9 cellular contexts compared by ENCODE assay signal in the genomic region with DNA sequence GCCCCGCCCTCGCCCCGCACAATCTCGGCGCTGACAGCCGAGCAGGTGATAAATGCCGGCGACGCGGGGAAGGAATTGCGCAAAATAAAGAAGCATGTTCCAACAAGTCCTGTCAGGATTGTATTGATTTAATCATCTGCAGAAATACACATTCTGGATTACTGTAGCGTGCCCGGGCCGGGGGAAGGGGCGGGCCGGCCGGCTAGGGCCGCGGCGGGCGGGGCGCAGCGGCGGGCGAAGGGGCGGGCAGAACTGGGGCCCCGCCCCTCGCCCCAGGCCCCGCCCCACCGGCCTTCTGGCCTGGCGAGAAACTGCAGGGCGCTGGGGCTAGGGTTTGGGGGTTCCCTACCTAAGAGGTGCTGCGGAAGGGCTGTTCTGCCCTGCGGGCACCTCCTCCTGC.
DNase-seq lines count a peak whose midpoint lies in the region; ATAC-seq and TF ChIP-seq lines count a peak whose summit lies in the region.
"Had no signal": no experiment of that assay in that cellular context is flagged by ENCODE, and none has a peak within 500 bp of the region (broad histone marks: within the 10 kb centered on the region; RNA-seq: fewer than 3 reads in every experiment).

No MANE protein-coding gene starts in this region.

- no peak overlapping the region for H3K4me3 Mint-ChIP-seq in natural killer cell

- POLR2A ChIA-PET in HEK293T (lab: Yijun Ruan, JAX): no interaction called here

- H3K4me3 ChIP-seq in ascending aorta: peak overlapping the region in 1 of 2 donors; percentile 40

- H3K4me1 ChIP-seq in ascending aorta: peaks cover 3 to 4% of the 10 kb centered on the region in 2 donors

- CTCF ChIA-PET in HEK293T (lab: Yijun Ruan, JAX): no interaction called here

- peaks cover 75 to 84% of the 10 kb centered on the region in 2 donors for H3K27me3 Mint-ChIP-seq in natural killer cell (ENCODE audit: low read depth in 2 of 2)

- intact Hi-C loops in natural killer cell (cut with micrococcal nuclease): no loop called here
- intact Hi-C loops in sciatic nerve (cut with DNase I): no loop called here
- intact Hi-C loops in ascending aorta (cut with DNase I): no loop called here

- in situ Hi-C loops in Caki2 (cut with HindIII; ENCODE audit: low pct_unique_long_range_greater_than_20kb, low sequenced_read_pairs): no loop called here

- no peak overlapping the region for H3K27ac Mint-ChIP-seq in natural killer cell

- peaks cover 29% of the 10 kb centered on the region for H3K27me3 ChIP-seq in ascending aorta

- H3K36me3 Mint-ChIP-seq in natural killer cell: no peaks in the 10 kb centered on the region

- peak; percentile 33 for DNase-seq in Caki2 (ENCODE audit: low read depth)
- DNase-seq in HEK293T (ENCODE audit: extremely low spot score): peak; percentile 89
- DNase-seq in ecto neural progenitor cell (ENCODE audit: low spot score): peak; percentile 70
- DNase-seq in natural killer cell: no peak
- no peak for DNase-seq in superior temporal gyrus (ENCODE audit: extremely low spot score)
- DNase-seq in sciatic nerve (ENCODE audit: low spot score): no peak
- DNase-seq in ascending aorta (ENCODE audit: low spot score in 2 of 2): no peak
- DNase-seq: SHP77 treated with DMSO at 0.1 percent for 48 hours had no signal

- H3K4me1 Mint-ChIP-seq in natural killer cell: peaks cover 19 to 28% of the 10 kb centered on the region in 2 donors

- no peak overlapping the region for H3K27ac ChIP-seq in ascending aorta

- TF ChIP-seq CTCF in natural killer cell (IDR thresholded peaks at IDR 0.05): no peak
- no peak for TF ChIP-seq CTCF in ascending aorta (IDR thresholded peaks at IDR 0.05)

- no peaks in the 10 kb centered on the region for H3K36me3 ChIP-seq in ascending aorta

- ATAC-seq in natural killer cell (peak in 2 of 3 donors; percentile 54 to 63), sciatic nerve (no peak), GM21390 (IDR thresholded peaks at IDR 0.05; ENCODE audit: unreplicated experiment) (no peak)

- H3K9me3 Mint-ChIP-seq in natural killer cell: peaks cover 0 to 2% of the 10 kb centered on the region in 2 donors

- no peaks in the 10 kb centered on the region for H3K9me3 ChIP-seq in ascending aorta

TF ChIP-seq in HEK293T, 16 proteins besides CTCF, POLR2A, EP300 and RAD21:
- no peak for TF ChIP-seq HDGF (IDR thresholded peaks at IDR 0.05; ENCODE audit: borderline replicate concordance)
- TF ChIP-seq, protein P1, sequence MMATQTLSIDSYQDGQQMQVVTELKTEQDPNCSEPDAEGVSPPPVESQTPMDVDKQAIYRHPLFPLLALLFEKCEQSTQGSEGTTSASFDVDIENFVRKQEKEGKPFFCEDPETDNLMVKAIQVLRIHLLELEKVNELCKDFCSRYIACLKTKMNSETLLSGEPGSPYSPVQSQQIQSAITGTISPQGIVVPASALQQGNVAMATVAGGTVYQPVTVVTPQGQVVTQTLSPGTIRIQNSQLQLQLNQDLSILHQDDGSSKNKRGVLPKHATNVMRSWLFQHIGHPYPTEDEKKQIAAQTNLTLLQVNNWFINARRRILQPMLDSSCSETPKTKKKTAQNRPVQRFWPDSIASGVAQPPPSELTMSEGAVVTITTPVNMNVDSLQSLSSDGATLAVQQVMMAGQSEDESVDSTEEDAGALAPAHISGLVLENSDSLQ (IDR thresholded peaks at IDR 0.05): peak; percentile 77

Comparison
In these comparisons a context has a peak if more than half of its experiments do, and no peak if none do; other contexts are left out.
1. DNase-seq: peak in Caki2 (single experiment), HEK293T (single experiment) and ecto neural progenitor cell (single experiment); none in natural killer cell (single experiment), superior temporal gyrus (single experiment), sciatic nerve (single experiment) and ascending aorta (0 of 2).
2. ATAC-seq: peak in natural killer cell (2 of 3); none in sciatic nerve (single experiment) and GM21390 (single experiment).